22 cellular contexts compared by ENCODE assay signal in the genomic region with DNA sequence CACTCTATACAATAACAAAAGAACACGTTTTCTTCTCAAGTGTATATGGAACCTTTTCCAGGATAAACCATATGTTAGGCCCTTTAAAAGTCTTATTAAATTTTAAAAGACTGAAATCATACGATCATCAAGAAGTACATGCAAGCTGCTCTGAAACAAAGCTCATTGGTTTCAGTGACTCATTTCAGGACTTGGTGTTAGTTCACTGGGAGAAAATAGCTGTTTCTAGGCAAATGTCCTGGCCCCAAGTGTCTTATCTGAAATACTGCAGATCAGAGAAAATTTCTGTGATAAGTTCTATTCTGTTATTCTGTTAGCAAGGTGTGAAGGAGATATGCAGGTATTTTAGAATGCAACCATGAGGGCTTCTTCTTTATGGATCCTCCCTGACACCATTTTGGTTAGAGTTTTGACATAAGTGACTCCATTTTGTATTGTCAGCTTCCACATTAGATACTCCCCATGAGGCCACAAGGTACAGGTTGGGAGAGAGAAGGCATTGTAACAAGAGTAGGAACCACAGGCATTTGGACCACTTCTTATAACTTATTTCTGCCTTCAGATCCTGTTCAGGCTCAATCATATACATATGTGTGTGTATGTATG. TPM values are rescaled to one million over a fixed set of nuclear protein-coding genes. Genes with fewer than 3 reads are reported as not detected.
DNase-seq lines count a peak whose midpoint lies in the region; ATAC-seq and TF ChIP-seq lines count a peak whose summit lies in the region.
"Had no signal": no experiment of that assay in that cellular context is flagged by ENCODE, and none has a peak within 500 bp of the region (broad histone marks: within the 10 kb centered on the region; RNA-seq: fewer than 3 reads in every experiment).

No MANE protein-coding gene starts in this region.

- TF ChIP-seq CTCF in GM06990 (IDR thresholded peaks at IDR 0.05; ENCODE audit: insufficient read depth, low read length, poor library complexity, severe bottlenecking) (no peak), chondrocyte (IDR thresholded peaks at IDR 0.05) (no peak), right atrium auricular region (IDR thresholded peaks at IDR 0.05) (no peak)

- H3K9me3 ChIP-seq in right atrium auricular region: peaks cover 0 to 11% of the 10 kb centered on the region in 2 donors

- no peaks in the 10 kb centered on the region for H3K27me3 Mint-ChIP-seq in chondrocyte (ENCODE audit: low read depth)
- H3K27me3 Mint-ChIP-seq: activated naive CD8-positive, alpha-beta T cell treated with anti-CD3 and anti-CD28 coated beads, Interleukin-2, amount 10 ng/mL, durations not matched to agents 7 days and 5 days had no signal

- H3K4me3 ChIP-seq in GM06990 (replicated peaks; ENCODE audit: low read depth, low read length): no peak overlapping the region
- H3K4me3 ChIP-seq in right atrium auricular region: no peak overlapping the region
- H3K4me3 ChIP-seq: breast epithelium had no signal

- H3K27me3 ChIP-seq in GM06990 (replicated peaks; ENCODE audit: control insufficient read depth, insufficient read depth, low read length): no peaks in the 10 kb centered on the region
- H3K27me3 ChIP-seq in right atrium auricular region: no peaks in the 10 kb centered on the region
- H3K27me3 ChIP-seq: breast epithelium had no signal

- H3K36me3 ChIP-seq in GM06990 (ENCODE audit: control insufficient read depth, insufficient read depth, low read length) (no peaks in the 10 kb centered on the region), right atrium auricular region (peaks cover 5% of the 10 kb centered on the region)
- H3K36me3 ChIP-seq: breast epithelium had no signal

- ATAC-seq in GM19035 (IDR thresholded peaks at IDR 0.05; ENCODE audit: unreplicated experiment) (peak; percentile 82), HG02798 (IDR thresholded peaks at IDR 0.05; ENCODE audit: poor library complexity, unreplicated experiment) (peak; percentile 73), HG03571 (IDR thresholded peaks at IDR 0.05; ENCODE audit: unreplicated experiment) (peak; percentile 66), GM21447 (IDR thresholded peaks at IDR 0.05; ENCODE audit: unreplicated experiment) (no peak), GM19455 (IDR thresholded peaks at IDR 0.05; ENCODE audit: unreplicated experiment) (no peak)

- H3K4me1 Mint-ChIP-seq in chondrocyte (ENCODE audit: low read depth): no peaks in the 10 kb centered on the region
- H3K4me1 Mint-ChIP-seq: activated naive CD8-positive, alpha-beta T cell treated with anti-CD3 and anti-CD28 coated beads, Interleukin-2, amount 10 ng/mL, durations not matched to agents 7 days and 5 days; CD14-positive monocyte had no signal

- no peak overlapping the region for H3K27ac Mint-ChIP-seq in chondrocyte (ENCODE audit: unreplicated experiment)
- H3K27ac Mint-ChIP-seq: activated naive CD8-positive, alpha-beta T cell treated with anti-CD3 and anti-CD28 coated beads, Interleukin-2, amount 10 ng/mL, durations not matched to agents 7 days and 5 days; activated T-cell treated with anti-CD3 and anti-CD28 coated beads, Interleukin-2, amount 50 U/mL, for 72 hours; CD14-positive monocyte; H9 had no signal

- H3K4me3 Mint-ChIP-seq in chondrocyte (ENCODE audit: unreplicated experiment): no peak overlapping the region
- H3K4me3 Mint-ChIP-seq: activated naive CD8-positive, alpha-beta T cell treated with anti-CD3 and anti-CD28 coated beads, Interleukin-2, amount 10 ng/mL, durations not matched to agents 7 days and 5 days; activated T-cell treated with anti-CD3 and anti-CD28 coated beads, Interleukin-2, amount 50 U/mL, for 72 hours; CD14-positive monocyte; H9 had no signal

- DNase-seq in GM06990 (ENCODE audit: extremely low read depth, insufficient read length) (peak; percentile 69), chondrocyte (ENCODE audit: low spot score) (no peak), right atrium auricular region (ENCODE audit: low spot score) (no peak)
- DNase-seq: activated CD4-positive, alpha-beta T cell treated with anti-CD3 and anti-CD28 coated beads, Interleukin-2, amount 50 U/mL, for 4 hours; activated naive CD8-positive, alpha-beta T cell treated with anti-CD3 and anti-CD28 coated beads, Interleukin-2, amount 10 ng/mL, durations not matched to agents 7 days and 5 days; activated T-cell treated with anti-CD3 and anti-CD28 coated beads, Interleukin-2, amount 50 U/mL, for 72 hours; DND-41; effector CD8-positive, alpha-beta T cell; H9; kidney; midbrain; NCI-H2029 treated with DMSO at 0.1 percent for 48 hours; NCI-H526; stimulated activated CD4-positive, alpha-beta T cell treated with anti-CD3 and anti-CD28 coated beads, Interleukin-4, amount 100 ng/mL, for 1 hour; trophoblast cell had no signal

- H3K4me1 ChIP-seq in right atrium auricular region: peaks cover 0 to 4% of the 10 kb centered on the region in 2 donors
- H3K4me1 ChIP-seq: breast epithelium had no signal

- peaks cover 47% of the 10 kb centered on the region for H3K9me3 Mint-ChIP-seq in chondrocyte (ENCODE audit: low read depth)

- peaks cover 14% of the 10 kb centered on the region for H3K36me3 Mint-ChIP-seq in chondrocyte (ENCODE audit: low read depth)

- no peak overlapping the region for H3K27ac ChIP-seq in right atrium auricular region
- H3K27ac ChIP-seq: breast epithelium had no signal

RNA-seq across cellular contexts. Expression of gene CCDC180, which starts 7.5 kb away (rescaled TPM):
- total RNA-seq in chondrocyte (5.1 to 8.5 TPM (median 5.4 TPM) in 3 replicates), right atrium auricular region (under 1 TPM; 0.96 to 0.98 TPM)

Comparison
In these comparisons a context has a peak if more than half of its experiments do, and no peak if none do; other contexts are left out.
1. ATAC-seq: peak in GM19035 (single experiment), HG02798 (single experiment) and HG03571 (single experiment); none in GM21447 (single experiment) and GM19455 (single experiment).